In the genomic region with DNA sequence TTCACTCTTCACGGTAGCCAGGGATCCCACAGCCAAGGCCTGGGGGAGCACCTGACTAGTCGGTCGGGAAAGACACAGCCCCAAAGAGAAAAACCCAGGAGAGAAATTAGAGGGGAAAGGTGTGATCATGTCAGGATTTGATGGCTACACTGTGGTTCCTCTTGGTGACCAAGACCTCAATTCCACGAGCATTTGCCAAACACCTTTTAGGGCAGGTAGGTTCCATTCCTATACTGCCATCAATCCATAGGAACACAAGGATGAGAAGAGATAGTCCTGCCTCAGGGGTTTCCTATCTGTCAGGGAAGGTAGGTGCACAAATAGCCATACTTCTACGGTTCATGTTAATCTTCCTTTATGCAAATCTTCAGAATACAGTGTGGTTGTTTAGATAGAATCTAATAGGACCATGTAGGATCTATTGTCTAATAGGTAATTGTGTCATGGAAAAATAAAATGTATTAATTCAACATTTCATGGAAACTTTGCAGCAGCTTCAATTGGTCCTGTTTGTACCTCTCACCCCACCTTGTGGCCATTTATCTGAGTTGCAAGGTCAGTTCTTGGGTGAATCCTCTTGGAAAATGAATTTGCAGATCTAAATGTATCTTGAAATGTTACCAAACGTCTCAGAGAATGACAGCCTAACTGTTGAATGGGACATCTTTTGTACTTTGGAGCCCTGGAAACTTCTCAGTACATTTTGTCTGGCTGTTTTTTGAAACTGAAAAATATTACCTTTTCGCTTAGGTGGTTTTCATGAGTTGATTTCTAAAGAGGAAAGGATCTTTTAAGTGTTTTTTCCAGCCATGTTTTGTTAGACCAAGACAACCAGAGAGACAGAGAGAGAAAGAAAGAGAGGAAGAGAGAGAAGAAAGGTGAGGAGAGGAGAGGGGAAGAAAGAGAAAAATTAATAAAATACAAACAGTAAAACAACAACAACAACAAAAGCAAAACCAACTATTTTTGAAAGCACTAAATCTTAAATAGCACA, we compare ENCODE assay signal across 8 cellular contexts. TPM values are rescaled to one million over a fixed set of nuclear protein-coding genes. Genes with fewer than 3 reads are reported as not detected.
DNase-seq lines count a peak whose midpoint lies in the region; ATAC-seq, FAIRE-seq and TF ChIP-seq lines count a peak whose summit lies in the region.

No MANE protein-coding gene starts in this region.

- H3K9me3 ChIP-seq in keratinocyte (ENCODE audit: control insufficient read depth, low read depth, low read length): no peaks in the 10 kb centered on the region

- H3K4me1 ChIP-seq in keratinocyte (ENCODE audit: control insufficient read depth, extremely low read depth, insufficient read depth, low read length): peaks cover 21% of the 10 kb centered on the region

- peak; percentile 49; the same call in 1 of the 2 replicates for TF ChIP-seq CTCF in GM12875 (IDR thresholded peaks at IDR 0.05; ENCODE audit: borderline replicate concordance, insufficient read depth, low read depth, low read length)
- peak; percentile 82 for TF ChIP-seq CTCF in brain microvascular endothelial cell (IDR thresholded peaks at IDR 0.05; ENCODE audit: low read depth, low read length, missing control alignments)
- peak; percentile 66 to 84 (median 74) for TF ChIP-seq CTCF in keratinocyte (optimal IDR thresholded peaks at IDR 0.05 in 1 of 3, IDR thresholded peaks at IDR 0.05 in 1 of 3, conservative IDR thresholded peaks at IDR 0.05 in 1 of 3; ENCODE audit: extremely low read depth in 1 of 3, insufficient read depth in 2 of 3, low read length in 3 of 3)

- H3K9me1 ChIP-seq in keratinocyte (ENCODE audit: control insufficient read depth, extremely low read depth, insufficient read depth, low read length): no peaks in the 10 kb centered on the region

- no peak overlapping the region for H3K4me2 ChIP-seq in keratinocyte (ENCODE audit: control insufficient read depth, extremely low read depth, insufficient read depth, low read depth, low read length)

- peak; percentile 63 for FAIRE-seq in keratinocyte (lab: Jason Lieb, UNC)

- no peak overlapping the region for H3K9ac ChIP-seq in keratinocyte (ENCODE audit: control insufficient read depth, extremely low read depth, insufficient read depth, low read length)

- in situ Hi-C loops in brain microvascular endothelial cell (cut with HindIII; ENCODE audit: low pct_ligation_motif_present, low sequenced_read_pairs): no loop called here

- no peaks in the 10 kb centered on the region for H4K20me1 ChIP-seq in keratinocyte (ENCODE audit: control insufficient read depth, extremely low read depth, insufficient read depth, low read length)

- dilution Hi-C loops in keratinocyte (cut with MboI; ENCODE audit: extremely low pct_ligation_motif_present, low sequenced_read_pairs): no loop called here

- no peaks in the 10 kb centered on the region for H3K79me2 ChIP-seq in keratinocyte (ENCODE audit: control insufficient read depth, insufficient read depth, low read length)

- H3K36me3 ChIP-seq in brain microvascular endothelial cell (replicated peaks) (no peaks in the 10 kb centered on the region), keratinocyte (ENCODE audit: control insufficient read depth in 2 of 2, extremely low read depth in 1 of 2, insufficient read depth in 2 of 2, low read length in 2 of 2) (no peaks in the 10 kb centered on the region)

- ATAC-seq in HG03565 (IDR thresholded peaks at IDR 0.05; ENCODE audit: unreplicated experiment) (no peak), HG02623 (IDR thresholded peaks at IDR 0.05; ENCODE audit: unreplicated experiment) (no peak)

- H2AFZ ChIP-seq in keratinocyte (ENCODE audit: control insufficient read depth, low read length): no peak overlapping the region

- peak; percentile 61 for DNase-seq in CD1c-positive myeloid dendritic cell (ENCODE audit: extremely low spot score)
- peak; percentile 69 for DNase-seq in NCI-H69 (lab: John Stamatoyannopoulos, UW)
- peak; percentile 80 for DNase-seq in brain microvascular endothelial cell
- DNase-seq in keratinocyte (ENCODE audit: low read depth, low spot score): peak; percentile 28
- DNase-seq in superior temporal gyrus (ENCODE audit: extremely low spot score): peak; percentile 82

- peaks cover 3% of the 10 kb centered on the region for H3K27me3 ChIP-seq in brain microvascular endothelial cell (replicated peaks)
- no peaks in the 10 kb centered on the region for H3K27me3 ChIP-seq in keratinocyte (ENCODE audit: control insufficient read depth, extremely low read depth, insufficient read depth, low read length)

- H3K4me3 ChIP-seq in GM12875 (ENCODE audit: low read depth, low read length): no peak overlapping the region
- no peak overlapping the region for H3K4me3 ChIP-seq in brain microvascular endothelial cell (ENCODE audit: low read depth, low read length)
- H3K4me3 ChIP-seq in keratinocyte (ENCODE audit: control insufficient read depth in 2 of 3, extremely low read depth in 1 of 3, insufficient read depth in 2 of 3, low read depth in 1 of 3, low read length in 3 of 3): no peak overlapping the region

- no peak overlapping the region for H3K27ac ChIP-seq in brain microvascular endothelial cell
- H3K27ac ChIP-seq in keratinocyte (ENCODE audit: control insufficient read depth, insufficient read depth, low read length): peak overlapping the region; percentile 64

RNA-seq across cellular contexts. Expression of gene IYD, which starts 33.7 kb away (rescaled TPM):
- not detected in 3 replicates for polyA plus RNA-seq in keratinocyte
- polyA plus RNA-seq in keratinocyte (2011; ENCODE audit: low read depth): not detected
- polyA plus RNA-seq in keratinocyte (2011; cell fraction: cytosol; rRNA removed): not detected in 2 replicates
- polyA plus RNA-seq in keratinocyte (2011; cell fraction: nucleus; rRNA removed): not detected in 2 replicates
- not detected in 2 replicates for polyA plus RNA-seq in keratinocyte (2012; ENCODE audit: low replicate concordance)
- not detected in 3 replicates for polyA minus RNA-seq in keratinocyte
- polyA minus RNA-seq in keratinocyte (2011; cell fraction: cytosol; rRNA and poly(A)+ RNA removed): not detected
- polyA minus RNA-seq in keratinocyte (2011; cell fraction: nucleus; rRNA and poly(A)+ RNA removed): not detected in 2 replicates

Comparison
In these comparisons a context has a peak if more than half of its experiments do, and no peak if none do; other contexts are left out.
1. DNase-seq: peak in every context shown above with its lines; median percentile 82 in superior temporal gyrus; 80 in brain microvascular endothelial cell; 69 in NCI-H69; 61 in CD1c-positive myeloid dendritic cell; 28 in keratinocyte.